ENCODE assay signal across 8 cellular contexts in genomic region chr11:7577226-7577882, GRCh38.
DNase-seq lines count a peak whose midpoint lies in the region; ATAC-seq and TF ChIP-seq lines count a peak whose summit lies in the region.

No MANE protein-coding gene starts in this region.

- H3K9me3 ChIP-seq in GM23248 (ENCODE audit: low read depth) (no peaks in the 10 kb centered on the region), ascending aorta (no peaks in the 10 kb centered on the region), skeletal muscle tissue (ENCODE audit: control insufficient read depth in 3 of 3, low read length in 3 of 3) (no peaks in the 10 kb centered on the region)

- in situ Hi-C loops in GM23248 (cut with MboI) = no loop called here

- H3K79me2 ChIP-seq in GM23248 (ENCODE audit: insufficient read depth) = no peaks in the 10 kb centered on the region

- no peaks in the 10 kb centered on the region for H3K9me2 ChIP-seq in GM23248 (ENCODE audit: insufficient read depth)

- H3K4me1 ChIP-seq in GM23248 (ENCODE audit: insufficient read depth) (peaks cover 61% of the 10 kb centered on the region), ascending aorta (peaks cover 16 to 57% of the 10 kb centered on the region in 2 donors), skeletal muscle tissue (ENCODE audit: control insufficient read depth in 3 of 3, insufficient read depth in 3 of 3, low read length in 3 of 3) (peaks cover 73 to 87% (median 75%) of the 10 kb centered on the region in 3 donors)

- H3K4me3 ChIP-seq in GM23248 (peak overlapping the region; percentile 62), ascending aorta (peak overlapping the region; percentile 46 to 51), skeletal muscle tissue (ENCODE audit: low read length in 3 of 3) (peak overlapping the region; percentile 68 to 82 (median 75))

- H4K20me1 ChIP-seq in GM23248 (ENCODE audit: insufficient read depth) = no peaks in the 10 kb centered on the region

- WGBS in GM23248 (ENCODE audit: low coverage in 1 of 2, low lambda C conversion rate in 2 of 2, missing lambda C conversion rate in 2 of 2), 2 experiments = 2 to 3% methylated on average over 11 of the region's 11 CpGs

- TF ChIP-seq CTCF in ascending aorta (IDR thresholded peaks at IDR 0.05) = peak in 1 of 3 experiments; percentile 3

- DNase-seq in GM23248 = peak; percentile 55
- DNase-seq in ascending aorta (ENCODE audit: low spot score in 2 of 2) = peak in 1 of 2 donors; percentile 72
- peak; percentile 77 for DNase-seq in islet precursor cell
- no peak for DNase-seq in dermis blood vessel endothelial cell

- H3F3A ChIP-seq in GM23248 (ENCODE audit: insufficient read depth) = peaks cover 39% of the 10 kb centered on the region

- intact Hi-C loops in ascending aorta (cut with DNase I) = loop anchor here (1.0 kb wide), 1 partner anchor 64 kb away; the partner anchor contains the start of gene PPFIBP2

- H3K9ac ChIP-seq in GM23248 (peak overlapping the region; percentile 67), skeletal muscle tissue (ENCODE audit: low read depth in 1 of 3, low read length in 3 of 3) (peak overlapping the region; percentile 66 to 94 (median 88))

- H3K4me2 ChIP-seq in GM23248 (ENCODE audit: unreplicated experiment) = peak overlapping the region; percentile 85

- peak overlapping the region; percentile 91 for H2AFZ ChIP-seq in GM23248

- ATAC-seq in HG03571 (IDR thresholded peaks at IDR 0.05; ENCODE audit: unreplicated experiment) (no peak), HG03095 (IDR thresholded peaks at IDR 0.05; ENCODE audit: unreplicated experiment) (no peak), HG03457 (IDR thresholded peaks at IDR 0.05; ENCODE audit: unreplicated experiment) (no peak)

- no peaks in the 10 kb centered on the region for H3K27me3 ChIP-seq in GM23248 (replicated peaks; ENCODE audit: insufficient read depth)
- H3K27me3 ChIP-seq in ascending aorta = no peaks in the 10 kb centered on the region
- H3K27me3 ChIP-seq in skeletal muscle tissue (ENCODE audit: control insufficient read depth in 3 of 3, insufficient read depth in 3 of 3, low read length in 3 of 3) = no peaks in the 10 kb centered on the region

- no peaks in the 10 kb centered on the region for H3K36me3 ChIP-seq in GM23248 (ENCODE audit: low read depth)
- no peaks in the 10 kb centered on the region for H3K36me3 ChIP-seq in ascending aorta
- peaks cover 0 to 2% (median 0%) of the 10 kb centered on the region in 3 donors for H3K36me3 ChIP-seq in skeletal muscle tissue (ENCODE audit: control insufficient read depth in 3 of 3, insufficient read depth in 3 of 3, low read length in 3 of 3)

- peak overlapping the region; percentile 65 for H3K27ac ChIP-seq in GM23248
- H3K27ac ChIP-seq in ascending aorta = peak overlapping the region; percentile 83 to 93
- H3K27ac ChIP-seq in skeletal muscle tissue (ENCODE audit: low read depth, low read length) = peak overlapping the region; percentile 92
